15 cellular contexts compared by ENCODE assay signal in the genomic region with DNA sequence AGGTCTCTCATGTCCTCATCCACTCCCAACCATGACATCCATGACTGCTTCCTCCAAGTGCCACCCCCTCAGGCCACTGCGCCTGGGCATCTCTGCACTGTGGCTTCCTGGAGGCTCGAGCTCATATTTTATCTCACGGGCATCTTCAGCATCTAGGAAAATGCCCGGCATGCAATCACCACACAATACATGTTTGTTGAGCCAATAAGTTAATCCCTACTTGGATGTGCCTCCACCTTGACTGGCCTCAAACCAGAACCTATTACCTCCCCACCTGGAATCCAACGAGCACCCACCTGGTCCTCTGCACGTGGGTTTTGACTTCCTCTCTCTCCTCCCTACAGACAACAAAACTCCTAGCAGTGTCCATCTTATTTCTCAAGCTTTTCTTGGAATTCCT.
A peak's percentile ranks its signal among the peaks of the same experiment; 100 is the strongest.
DNase-seq lines count a peak whose midpoint lies in the region; TF ChIP-seq lines count a peak whose summit lies in the region.
"Had no signal": no experiment of that assay in that cellular context is flagged by ENCODE, and none has a peak within 500 bp of the region (broad histone marks: within the 10 kb centered on the region; RNA-seq: fewer than 3 reads in every experiment).

No MANE protein-coding gene starts in this region.

- in situ Hi-C loops in G401 (cut with HindIII; ENCODE audit: low sequenced_read_pairs): no loop called here

- H4K8ac ChIP-seq in mesenchymal stem cell (ENCODE audit: low read length): no peak overlapping the region
- H4K8ac ChIP-seq in mesendoderm (ENCODE audit: low read depth, low read length): no peak overlapping the region

- H2BK120ac ChIP-seq in mesenchymal stem cell (ENCODE audit: low read depth, low read length): no peak overlapping the region
- H2BK120ac ChIP-seq in mesendoderm (ENCODE audit: low read depth, low read length): no peak overlapping the region

- H3K4ac ChIP-seq in mesenchymal stem cell (ENCODE audit: low read depth in 1 of 2, low read length in 2 of 2) (no peak overlapping the region), mesendoderm (ENCODE audit: low read depth, low read length) (no peak overlapping the region)

- H3K27ac Mint-ChIP-seq in osteocyte (ENCODE audit: unreplicated experiment): peak overlapping the region; percentile 36
- no peak overlapping the region for H3K27ac Mint-ChIP-seq in mesothelial cell of epicardium
- H3K27ac Mint-ChIP-seq: CD8-positive, alpha-beta memory T cell; H9 had no signal

- H3K9ac ChIP-seq in mesenchymal stem cell (ENCODE audit: low read length) (no peak overlapping the region), mesendoderm (ENCODE audit: low read length) (no peak overlapping the region)
- H3K9ac ChIP-seq: BLaER1 had no signal

- WGBS in mesenchymal stem cell: 93% methylated on average over 6 of the region's 6 CpGs
- WGBS in mesendoderm (ENCODE audit: extremely low coverage, insufficient coverage, low lambda C conversion rate): no CpG with 5 or more reads among the region's 6 CpGs

- H3K4me1 Mint-ChIP-seq in osteocyte (ENCODE audit: unreplicated experiment): peaks cover 25% of the 10 kb centered on the region
- no peaks in the 10 kb centered on the region for H3K4me1 Mint-ChIP-seq in mesothelial cell of epicardium
- H3K4me1 Mint-ChIP-seq: CD8-positive, alpha-beta memory T cell; H9 had no signal

- H3K23ac ChIP-seq in mesenchymal stem cell (ENCODE audit: low read length in 2 of 2) (no peak overlapping the region), mesendoderm (ENCODE audit: low read length) (no peak overlapping the region)

- no peak overlapping the region for H3K14ac ChIP-seq in mesenchymal stem cell (ENCODE audit: low read length in 2 of 2)

- peak; percentile 66 for DNase-seq in G401 (ENCODE audit: low spot score)
- peak; percentile 40 for DNase-seq in cerebellum (ENCODE audit: low spot score)
- no peak for DNase-seq in mesenchymal stem cell
- DNase-seq in osteocyte (ENCODE audit: extremely low spot score, unreplicated experiment): peak; percentile 32
- DNase-seq in OCI-M2 (lab: John Stamatoyannopoulos, UW; ENCODE audit: unreplicated experiment): no peak
- DNase-seq in mesothelial cell of epicardium (ENCODE audit: low spot score in 2 of 2, unreplicated experiment in 2 of 2): no peak
- no peak for DNase-seq in NCI-H446 (lab: John Stamatoyannopoulos, UW)
- DNase-seq in mesendoderm: no peak
- DNase-seq: 8988T; AML-193; Caco-2; CD8-positive, alpha-beta memory T cell; GOT3; H9 had no signal

- no peaks in the 10 kb centered on the region for H3K9me3 Mint-ChIP-seq in osteocyte (ENCODE audit: unreplicated experiment)
- H3K9me3 Mint-ChIP-seq in mesothelial cell of epicardium: no peaks in the 10 kb centered on the region
- H3K9me3 Mint-ChIP-seq: CD8-positive, alpha-beta memory T cell; H9 had no signal

- no peak overlapping the region for H2BK12ac ChIP-seq in mesenchymal stem cell (ENCODE audit: low read length in 2 of 2)

- H3K9me3 ChIP-seq in mesenchymal stem cell (ENCODE audit: control insufficient read depth, low read length): no peaks in the 10 kb centered on the region
- H3K9me3 ChIP-seq: BLaER1, Caco-2 had no signal

- H3K4me2 ChIP-seq in mesenchymal stem cell (ENCODE audit: low read length, poor library complexity, severe bottlenecking): no peak overlapping the region
- no peak overlapping the region for H3K4me2 ChIP-seq in mesendoderm (ENCODE audit: low read length)
- H3K4me2 ChIP-seq: BLaER1 had no signal

- peaks cover 9% of the 10 kb centered on the region for H3K79me1 ChIP-seq in mesenchymal stem cell (replicated peaks; ENCODE audit: low read length, poor library complexity, severe bottlenecking)
- H3K79me1 ChIP-seq in mesendoderm (ENCODE audit: low read length): no peaks in the 10 kb centered on the region

- TF ChIP-seq CTCF in osteocyte (IDR thresholded peaks at IDR 0.05): no peak
- TF ChIP-seq CTCF in mesothelial cell of epicardium (IDR thresholded peaks at IDR 0.05; ENCODE audit: unreplicated experiment): no peak

- no peak overlapping the region for H4K91ac ChIP-seq in mesenchymal stem cell (ENCODE audit: low read length)

- H2AK5ac ChIP-seq in mesenchymal stem cell (ENCODE audit: low read length, severe bottlenecking): peak overlapping the region; percentile 35
- H2AK5ac ChIP-seq in mesendoderm (ENCODE audit: low read length): no peak overlapping the region

- H3K27me3 ChIP-seq in mesenchymal stem cell (ENCODE audit: control insufficient read depth in 1 of 2, insufficient read depth in 1 of 2, low read length in 2 of 2): peaks cover 0 to 60% of the 10 kb centered on the region in 2 experiments
- no peaks in the 10 kb centered on the region for H3K27me3 ChIP-seq in mesendoderm (ENCODE audit: insufficient read depth, low read length, poor library complexity)
- H3K27me3 ChIP-seq: BLaER1 had no signal

- H3K36me3 ChIP-seq in mesenchymal stem cell (ENCODE audit: control insufficient read depth in 1 of 2, insufficient read depth in 2 of 2, low read depth in 1 of 2, low read length in 2 of 2) (peaks cover 0 to 3% of the 10 kb centered on the region in 2 experiments), mesendoderm (ENCODE audit: control insufficient read depth, insufficient read depth, low read length) (no peaks in the 10 kb centered on the region)
- H3K36me3 ChIP-seq: BLaER1 had no signal

- H3K4me3 ChIP-seq in mesenchymal stem cell (ENCODE audit: insufficient read depth in 1 of 2, low read depth in 1 of 2, low read length in 2 of 2) (no peak overlapping the region), mesendoderm (ENCODE audit: low read length) (no peak overlapping the region)
- H3K4me3 ChIP-seq: BLaER1 had no signal

- H2BK15ac ChIP-seq in mesenchymal stem cell (ENCODE audit: low read depth, poor library complexity, severe bottlenecking) (no peak overlapping the region), mesendoderm (replicated peaks; ENCODE audit: low read depth) (no peak overlapping the region)

- H3K27ac ChIP-seq in mesenchymal stem cell (ENCODE audit: low read length, poor library complexity, severe bottlenecking) (no peak overlapping the region), mesendoderm (ENCODE audit: low read depth, low read length) (no peak overlapping the region)
- H3K27ac ChIP-seq: BLaER1 had no signal

- H3K4me1 ChIP-seq in mesenchymal stem cell (ENCODE audit: control insufficient read depth, insufficient read depth, low read depth, low read length) (peaks cover 5% of the 10 kb centered on the region), mesendoderm (ENCODE audit: control insufficient read depth, low read depth, low read length) (no peaks in the 10 kb centered on the region)
- H3K4me1 ChIP-seq: BLaER1, Caco-2 had no signal

- H3K79me2 ChIP-seq in mesendoderm (ENCODE audit: control insufficient read depth, insufficient read depth, low read length): no peaks in the 10 kb centered on the region

- H3K18ac ChIP-seq in mesenchymal stem cell (ENCODE audit: low read depth in 1 of 2, low read length in 2 of 2) (no peak overlapping the region), mesendoderm (ENCODE audit: low read length) (no peak overlapping the region)

- H3K36me3 Mint-ChIP-seq in osteocyte (ENCODE audit: unreplicated experiment): peaks cover 47% of the 10 kb centered on the region
- no peaks in the 10 kb centered on the region for H3K36me3 Mint-ChIP-seq in mesothelial cell of epicardium
- H3K36me3 Mint-ChIP-seq: CD8-positive, alpha-beta memory T cell had no signal

- H3K27me3 Mint-ChIP-seq in osteocyte (ENCODE audit: unreplicated experiment) (no peaks in the 10 kb centered on the region), mesothelial cell of epicardium (ENCODE audit: low read depth) (peaks cover 12% of the 10 kb centered on the region)

- H3K4me3 Mint-ChIP-seq in osteocyte (ENCODE audit: unreplicated experiment): no peak overlapping the region
- H3K4me3 Mint-ChIP-seq in mesothelial cell of epicardium: no peak overlapping the region
- H3K4me3 Mint-ChIP-seq: CD8-positive, alpha-beta memory T cell; H9 had no signal

- no peak overlapping the region for H2AFZ ChIP-seq in mesenchymal stem cell (ENCODE audit: low read depth, low read length)

- H2BK5ac ChIP-seq in mesenchymal stem cell (ENCODE audit: low read depth, low read length, poor library complexity, severe bottlenecking) (no peak overlapping the region), mesendoderm (ENCODE audit: low read length) (no peak overlapping the region)

- no peak overlapping the region for H3K56ac ChIP-seq in mesendoderm (ENCODE audit: low read length)

- no peak overlapping the region for H4K5ac ChIP-seq in mesendoderm (ENCODE audit: low read length)

Comparison
In these comparisons a context has a peak if more than half of its experiments do, and no peak if none do; other contexts are left out.
1. DNase-seq: peak in G401 (single experiment), cerebellum (single experiment) and osteocyte (single experiment); none in mesenchymal stem cell (single experiment), OCI-M2 (single experiment), mesothelial cell of epicardium (0 of 2), NCI-H446 (0 of 2) and mesendoderm (single experiment).